ENCODE assay signal across 7 cellular contexts in genomic region chr2:218898109-218898878, GRCh38. TPM values are rescaled to one million over a fixed set of nuclear protein-coding genes. Genes with fewer than 3 reads are reported as not detected.
DNase-seq lines count a peak whose midpoint lies in the region; ATAC-seq and TF ChIP-seq lines count a peak whose summit lies in the region.

No MANE protein-coding gene starts in this region.

- peak overlapping the region; percentile 33 for H3K4me3 ChIP-seq in GM12875 (ENCODE audit: low read depth, low read length)

- H3K36me3 Mint-ChIP-seq in activated CD8-positive, alpha-beta T cell treated with anti-CD3 and anti-CD28 coated beads, Interleukin-2, amount 10 ng/mL, durations not matched to agents 7 days and 5 days (ENCODE audit: low read depth): no peaks in the 10 kb centered on the region
- H3K36me3 Mint-ChIP-seq in effector memory CD8-positive, alpha-beta T cell (ENCODE audit: insufficient read depth): peaks cover 42% of the 10 kb centered on the region
- no peaks in the 10 kb centered on the region for H3K36me3 Mint-ChIP-seq in naive B cell

- H3K4me3 Mint-ChIP-seq in activated CD8-positive, alpha-beta T cell treated with anti-CD3 and anti-CD28 coated beads, Interleukin-2, amount 10 ng/mL, durations not matched to agents 7 days and 5 days: peak overlapping the region; percentile 45
- peak overlapping the region; percentile 82 for H3K4me3 Mint-ChIP-seq in effector memory CD8-positive, alpha-beta T cell
- H3K4me3 Mint-ChIP-seq in naive B cell: peak overlapping the region; percentile 80 to 94 (median 85)

- TF ChIP-seq CTCF in GM12875 (IDR thresholded peaks at IDR 0.05; ENCODE audit: borderline replicate concordance, insufficient read depth, low read depth, low read length): peak; percentile 99

- H3K9me3 Mint-ChIP-seq in activated CD8-positive, alpha-beta T cell treated with anti-CD3 and anti-CD28 coated beads, Interleukin-2, amount 10 ng/mL, durations not matched to agents 7 days and 5 days (ENCODE audit: insufficient read depth): no peaks in the 10 kb centered on the region
- no peaks in the 10 kb centered on the region for H3K9me3 Mint-ChIP-seq in effector memory CD8-positive, alpha-beta T cell
- H3K9me3 Mint-ChIP-seq in naive B cell: no peaks in the 10 kb centered on the region

- peaks cover 54% of the 10 kb centered on the region for H3K27me3 Mint-ChIP-seq in activated CD8-positive, alpha-beta T cell treated with anti-CD3 and anti-CD28 coated beads, Interleukin-2, amount 10 ng/mL, durations not matched to agents 7 days and 5 days (ENCODE audit: low read depth)
- peaks cover 33 to 40% of the 10 kb centered on the region in 2 donors for H3K27me3 Mint-ChIP-seq in effector memory CD8-positive, alpha-beta T cell
- H3K27me3 Mint-ChIP-seq in naive B cell: peaks cover 20 to 33% (median 30%) of the 10 kb centered on the region in 3 donors

- POLR2A ChIA-PET in activated CD8-positive, alpha-beta T cell treated with anti-CD3 and anti-CD28 coated beads, Interleukin-2, amount 10 ng/mL, durations not matched to agents 7 days and 5 days (lab: Charles Lee): interaction anchor here (0.7 to 4.2 kb wide), 9 partner anchors 10 to 381 kb away, joined by 3 to 31 read pairs (median 3); partner anchors contain the start of genes DNAJB2 and WNT10A

- H3K4me1 Mint-ChIP-seq in activated CD8-positive, alpha-beta T cell treated with anti-CD3 and anti-CD28 coated beads, Interleukin-2, amount 10 ng/mL, durations not matched to agents 7 days and 5 days (ENCODE audit: low read depth): peaks cover 42% of the 10 kb centered on the region
- H3K4me1 Mint-ChIP-seq in effector memory CD8-positive, alpha-beta T cell (ENCODE audit: low read depth in 2 of 2): peaks cover 34 to 41% of the 10 kb centered on the region in 2 donors
- H3K4me1 Mint-ChIP-seq in naive B cell: peaks cover 44 to 54% (median 46%) of the 10 kb centered on the region in 3 donors

- ATAC-seq in HG02678 (IDR thresholded peaks at IDR 0.05; ENCODE audit: unreplicated experiment) (peak; percentile 36), naive B cell (ENCODE audit: low read depth in 2 of 2) (peak; percentile 13 to 17)
- peak; percentile 30 for ATAC-seq in activated CD8-positive, alpha-beta T cell treated with anti-CD3 and anti-CD28 coated beads, Interleukin-2, amount 10 ng/mL, durations not matched to agents 7 days and 5 days
- ATAC-seq in effector memory CD8-positive, alpha-beta T cell (replicated peaks): no peak

- no peak overlapping the region for H3K27ac Mint-ChIP-seq in activated CD8-positive, alpha-beta T cell treated with anti-CD3 and anti-CD28 coated beads, Interleukin-2, amount 10 ng/mL, durations not matched to agents 7 days and 5 days
- peak overlapping the region; percentile 88 to 94 for H3K27ac Mint-ChIP-seq in effector memory CD8-positive, alpha-beta T cell
- H3K27ac Mint-ChIP-seq in naive B cell: peak overlapping the region; percentile 84 to 100 (median 97)

- CTCF ChIA-PET in activated CD8-positive, alpha-beta T cell treated with anti-CD3 and anti-CD28 coated beads, Interleukin-2, amount 10 ng/mL, durations not matched to agents 7 days and 5 days (lab: Charles Lee): interaction anchor here (0.7 to 10.3 kb wide), 31 partner anchors 11 to 613 kb away, joined by 3 to 930 read pairs (median 5); partner anchors contain the start of genes BCS1L, CDK5R2, TTLL4 and WNT10A

- DNase-seq in NCI-H460 (ENCODE audit: extremely low read depth, low read depth) (peak; percentile 39), naive B cell (peak; percentile 80)
- DNase-seq in activated CD8-positive, alpha-beta T cell treated with anti-CD3 and anti-CD28 coated beads, Interleukin-2, amount 10 ng/mL, durations not matched to agents 7 days and 5 days: peak; percentile 84
- peak; percentile 73 to 82 (median 77) for DNase-seq in effector memory CD8-positive, alpha-beta T cell
- DNase-seq in stimulated activated naive CD4-positive, alpha-beta T cell (lab: John Stamatoyannopoulos, UW): peak; percentile 41 to 81 (median 70)

RNA-seq across cellular contexts. Expression of gene WNT10A, which starts 17.6 kb away (rescaled TPM):
- not detected in 2 replicates for total RNA-seq in NCI-H460 (2014; rRNA removed; shearing (Covaris generic))
- 0.27 and 1.6 TPM in 2 replicates for polyA plus RNA-seq in NCI-H460 (2014; cell fraction: nucleus; rRNA removed)
- not detected for total RNA-seq in activated CD8-positive, alpha-beta T cell treated with anti-CD3 and anti-CD28 coated beads, Interleukin-2, amount 10 ng/mL, durations not matched to agents 7 days and 5 days
- polyA plus RNA-seq in naive B cell (ENCODE audit: low read depth in 6 of 6): 10 to 100 TPM in 3 of 6 donors, 1 to 10 TPM in 3; 6.4 to 23.9 (median 10.7) TPM

RNA-seq across cellular contexts. Expression of gene WNT6, which starts 38.7 kb away (rescaled TPM):
- total RNA-seq in NCI-H460 (2014; rRNA removed; shearing (Covaris generic)): not detected in 2 replicates
- 1.1 TPM in 1 of 2 replicates, not detected in the other for polyA plus RNA-seq in NCI-H460 (2014; cell fraction: nucleus; rRNA removed)
- total RNA-seq in activated CD8-positive, alpha-beta T cell treated with anti-CD3 and anti-CD28 coated beads, Interleukin-2, amount 10 ng/mL, durations not matched to agents 7 days and 5 days: not detected
- under 1 TPM in 4 of 6 donors, not detected in 2; 0.44 to 0.79 (median 0.57) TPM for polyA plus RNA-seq in naive B cell (ENCODE audit: low read depth in 6 of 6)
